Comparison of ENCODE assay signal across 1 cellular context in the genomic region with DNA sequence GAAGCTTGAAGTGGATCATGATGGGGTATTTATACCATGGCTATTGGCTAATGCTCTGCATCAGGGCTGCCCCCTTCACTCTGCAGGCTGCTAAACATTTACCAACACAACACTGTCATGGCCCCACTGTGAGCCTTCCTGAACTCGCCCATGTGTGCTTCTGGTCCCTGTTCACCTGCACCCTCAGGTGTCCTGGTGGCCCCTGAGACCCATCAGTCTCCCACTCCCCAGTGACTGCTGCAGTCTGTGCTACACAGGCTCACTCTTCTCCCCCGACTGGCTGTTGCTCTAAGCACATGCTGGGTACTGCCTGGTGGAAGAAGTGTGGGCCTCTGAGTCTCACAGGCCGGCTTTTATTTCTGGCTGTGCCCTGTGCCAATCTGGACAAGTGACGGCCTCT.
TF ChIP-seq lines count a peak whose summit lies in the region.

No MANE protein-coding gene starts in this region.

TF ChIP-seq in HepG2, 621 proteins besides CTCF, POLR2A, EP300 and RAD21 (continued from another document):
- TF ChIP-seq, protein P1, sequence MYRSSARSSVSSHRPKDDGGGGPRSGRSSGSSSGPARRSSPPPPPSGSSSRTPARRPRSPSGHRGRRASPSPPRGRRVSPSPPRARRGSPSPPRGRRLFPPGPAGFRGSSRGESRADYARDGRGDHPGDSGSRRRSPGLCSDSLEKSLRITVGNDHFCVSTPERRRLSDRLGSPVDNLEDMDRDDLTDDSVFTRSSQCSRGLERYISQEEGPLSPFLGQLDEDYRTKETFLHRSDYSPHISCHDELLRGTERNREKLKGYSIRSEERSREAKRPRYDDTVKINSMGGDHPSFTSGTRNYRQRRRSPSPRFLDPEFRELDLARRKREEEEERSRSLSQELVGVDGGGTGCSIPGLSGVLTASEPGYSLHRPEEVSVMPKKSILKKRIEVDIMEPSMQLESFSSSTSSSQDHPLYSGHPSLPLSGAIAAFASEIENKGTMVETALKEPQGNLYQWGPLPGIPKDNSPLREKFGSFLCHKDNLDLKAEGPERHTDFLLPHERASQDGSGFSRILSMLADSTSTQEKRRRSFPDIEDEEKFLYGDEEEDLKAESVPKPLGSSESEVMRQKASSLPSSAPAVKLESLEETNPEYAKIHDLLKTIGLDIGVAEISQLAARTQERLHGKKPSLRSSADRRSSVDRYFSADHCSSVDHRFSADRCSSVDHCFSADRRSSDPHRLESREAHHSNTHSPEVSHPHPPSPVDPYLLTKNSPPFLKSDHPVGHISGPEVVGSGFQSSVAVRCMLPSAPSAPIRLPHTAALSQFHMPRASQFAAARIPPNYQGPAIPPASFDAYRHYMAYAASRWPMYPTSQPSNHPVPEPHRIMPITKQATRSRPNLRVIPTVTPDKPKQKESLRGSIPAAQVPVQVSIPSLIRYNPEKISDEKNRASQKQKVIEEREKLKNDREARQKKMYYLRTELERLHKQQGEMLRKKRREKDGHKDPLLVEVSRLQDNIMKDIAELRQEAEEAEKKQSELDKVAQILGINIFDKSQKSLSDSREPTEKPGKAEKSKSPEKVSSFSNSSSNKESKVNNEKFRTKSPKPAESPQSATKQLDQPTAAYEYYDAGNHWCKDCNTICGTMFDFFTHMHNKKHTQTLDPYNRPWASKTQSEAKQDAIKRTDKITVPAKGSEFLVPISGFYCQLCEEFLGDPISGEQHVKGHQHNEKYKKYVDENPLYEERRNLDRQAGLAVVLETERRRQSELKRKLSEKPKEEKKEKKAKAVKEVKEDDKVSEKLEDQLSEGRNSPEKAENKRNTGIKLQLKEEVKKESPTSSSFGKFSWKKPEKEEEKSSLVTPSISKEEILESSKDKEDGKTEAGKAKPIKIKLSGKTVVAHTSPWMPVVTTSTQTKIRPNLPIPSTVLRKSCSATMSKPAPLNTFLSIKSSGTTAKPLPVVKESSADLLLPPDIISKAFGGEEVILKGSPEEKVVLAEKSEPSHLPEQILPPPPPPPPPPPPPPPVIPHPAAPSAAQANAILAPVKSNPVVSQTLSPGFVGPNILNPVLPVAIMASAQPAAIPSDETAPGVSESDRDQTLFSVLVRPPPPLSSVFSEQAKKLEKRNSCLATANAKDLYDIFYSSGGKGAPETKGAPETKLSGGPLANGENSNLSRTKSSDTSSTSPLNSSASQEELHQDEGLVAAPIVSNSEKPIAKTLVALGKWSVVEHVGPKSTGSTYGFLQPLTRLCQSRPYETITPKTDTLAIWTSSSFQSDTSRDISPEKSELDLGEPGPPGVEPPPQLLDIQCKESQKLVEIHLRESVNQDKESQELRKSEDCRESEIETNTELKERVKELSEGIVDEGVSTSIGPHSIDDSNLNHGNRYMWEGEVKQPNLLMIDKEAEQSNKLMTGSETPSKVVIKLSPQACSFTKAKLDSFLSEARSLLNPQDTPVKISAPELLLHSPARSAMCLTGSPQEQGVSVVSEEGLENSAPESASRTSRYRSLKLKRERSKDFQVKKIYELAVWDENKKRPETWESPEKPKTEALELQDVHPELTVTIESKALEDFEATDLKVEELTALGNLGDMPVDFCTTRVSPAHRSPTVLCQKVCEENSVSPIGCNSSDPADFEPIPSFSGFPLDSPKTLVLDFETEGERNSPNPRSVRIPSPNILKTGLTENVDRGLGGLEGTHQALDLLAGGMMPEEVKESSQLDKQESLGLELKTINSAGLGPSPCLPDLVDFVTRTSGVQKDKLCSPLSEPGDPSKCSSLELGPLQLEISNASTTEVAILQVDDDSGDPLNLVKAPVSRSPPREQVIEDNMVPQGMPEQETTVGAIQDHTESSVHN (CRISPR knock-in tag; IDR thresholded peaks at IDR 0.05) = no peak
- TF ChIP-seq ZNF556 (CRISPR knock-in tag; IDR thresholded peaks at IDR 0.05; ENCODE audit: borderline replicate concordance) (no peak), MYNN (CRISPR knock-in tag; IDR thresholded peaks at IDR 0.05; ENCODE audit: low read depth) (no peak), SIN3A (IDR thresholded peaks at IDR 0.05; ENCODE audit: borderline replicate concordance, low read depth, low read length) (no peak), CREB1 (IDR thresholded peaks at IDR 0.05) (no peak), CREB1 (CRISPR knock-in tag; IDR thresholded peaks at IDR 0.05) (no peak), FOXK2 (IDR thresholded peaks at IDR 0.05) (no peak), SOX5 (CRISPR knock-in tag; IDR thresholded peaks at IDR 0.05; ENCODE audit: borderline replicate concordance) (no peak), ARID2 (CRISPR knock-in tag; IDR thresholded peaks at IDR 0.05; ENCODE audit: borderline replicate concordance) (no peak), HNRNPK (IDR thresholded peaks at IDR 0.05; ENCODE audit: low read depth, low read length, poor library complexity, severe bottlenecking) (no peak), SALL1 (CRISPR knock-in tag; IDR thresholded peaks at IDR 0.05) (no peak), ZNF891 (CRISPR knock-in tag; IDR thresholded peaks at IDR 0.05) (no peak), NPAS2 (CRISPR knock-in tag; IDR thresholded peaks at IDR 0.05; ENCODE audit: borderline replicate concordance) (no peak)
- TF ChIP-seq, protein P2, sequence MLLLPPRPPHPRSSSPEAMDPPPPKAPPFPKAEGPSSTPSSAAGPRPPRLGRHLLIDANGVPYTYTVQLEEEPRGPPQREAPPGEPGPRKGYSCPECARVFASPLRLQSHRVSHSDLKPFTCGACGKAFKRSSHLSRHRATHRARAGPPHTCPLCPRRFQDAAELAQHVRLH (CRISPR knock-in tag; IDR thresholded peaks at IDR 0.05; ENCODE audit: borderline replicate concordance, low read depth) = no peak
TF ChIP-seq in HepG2: peak in this region for 0.
